In genomic region chr2:39119732-39120520, GRCh38 we compare ENCODE assay signal across 8 cellular contexts. TPM values are rescaled to one million over a fixed set of nuclear protein-coding genes. Genes with fewer than 3 reads are reported as not detected.
DNase-seq lines count a peak whose midpoint lies in the region; ATAC-seq, FAIRE-seq and TF ChIP-seq lines count a peak whose summit lies in the region.

No MANE protein-coding gene starts in this region.

- FAIRE-seq in K562 (lab: Jason Lieb, UNC): no peak

- intact Hi-C loops in K562 (cut with micrococcal nuclease): loop anchor here (5.0 to 10.0 kb wide), 3 partner anchors 173 to 368 kb away; partner anchors contain the start of genes MAP4K3 and SRSF7
- intact Hi-C loops in sigmoid colon (cut with DNase I): loop anchor here (1.0 to 10.0 kb wide), 3 partner anchors 58 to 395 kb away; no protein-coding TSS in a partner anchor

- 1% methylated on average over 26 of the region's 63 CpGs for whole genome bisulfite sequencing in K562 (ENCODE audit: insufficient coverage, low coverage, missing lambda C conversion rate)
- 0 to 1% methylated on average over 63 of the region's 63 CpGs for WGBS in sigmoid colon, 2 donors

- ATAC-seq in GM21723 (IDR thresholded peaks at IDR 0.05; ENCODE audit: unreplicated experiment) (peak; percentile 46), K562 (peak; percentile 59)

- H3K9me3 ChIP-seq in K562 (replicated peaks; ENCODE audit: control insufficient read depth, insufficient read depth, low read depth, low read length) (no peaks in the 10 kb centered on the region), sigmoid colon (no peaks in the 10 kb centered on the region)

- in situ Hi-C loops in KBM-7 (cut with MboI; ENCODE audit: low pct_unique_long_range_greater_than_20kb, low sequenced_read_pairs) (no loop called here), K562 (cut with MboI) (loop anchor here (10.0 kb wide), 1 partner anchor 105 kb away; no protein-coding TSS in a partner anchor)

- no peak for TF ChIP-seq EP300 in K562 (IDR thresholded peaks at IDR 0.05; ENCODE audit: low read length)
- TF ChIP-seq EP300 in sigmoid colon (IDR thresholded peaks at IDR 0.05): no peak

- H3K4me3 ChIP-seq in K562 (peak overlapping the region; percentile 79), iPS-11a (ENCODE audit: low read depth, low read length) (peak overlapping the region; percentile 67), sigmoid colon (peak overlapping the region; percentile 81 to 92 (median 87))

- CTCF ChIA-PET in K562 (lab: Yijun Ruan, JAX; ENCODE audit: low intra/inter-chr PET ratio): interaction anchor here (0.6 to 3.5 kb wide), 3 partner anchors 108 to 379 kb away, joined by 3 to 16 read pairs (median 12); no protein-coding TSS in a partner anchor

- TF ChIP-seq CTCF in K562 (IDR thresholded peaks at IDR 0.05 in 2 of 3, conservative IDR thresholded peaks at IDR 0.05 in 1 of 3; ENCODE audit: insufficient read depth in 2 of 3, low read depth in 1 of 3, low read length in 3 of 3): peak; percentile 35 to 66 (median 53); a peak in 4 of 6 replicates
- TF ChIP-seq CTCF in sigmoid colon (IDR thresholded peaks at IDR 0.05): no peak

- DNase-seq in GM03348 (ENCODE audit: low spot score) (peak; percentile 87), KBM-7 (peak; percentile 56), T-helper 22 cell (ENCODE audit: low read depth) (peak; percentile 35), K562 (ENCODE audit: extremely low read depth in 1 of 4, low spot score in 3 of 4) (peak in 3 of 4 experiments; percentile 22 to 81 (median 73)), sigmoid colon (peak; percentile 69), middle frontal gyrus (ENCODE audit: extremely low spot score, low spot score) (no peak)

- BruUV-seq in K562 (replicated peaks; lab: Mats Ljungman, UMichigan): no TSS peak

- H3K4me2 ChIP-seq in K562 (ENCODE audit: insufficient read depth, low read length): peak overlapping the region; percentile 86

- H4K20me1 ChIP-seq in K562 (replicated peaks; ENCODE audit: control insufficient read depth, insufficient read depth, low read length): no peaks in the 10 kb centered on the region

- peak overlapping the region; percentile 80 for H3K27ac ChIP-seq in K562 (ENCODE audit: extremely low read depth, low read depth, low read length)
- peak overlapping the region; percentile 91 to 97 (median 96) for H3K27ac ChIP-seq in sigmoid colon

- TF ChIP-seq POLR2A in K562 (conservative IDR thresholded peaks at IDR 0.05) (no peak), sigmoid colon (IDR thresholded peaks at IDR 0.05) (no peak)

- POLR2A ChIA-PET in K562 (lab: Yijun Ruan, JAX): interaction anchor here (0.5 to 2.1 kb wide), 13 partner anchors 10 to 744 kb away, joined by 3 to 12 read pairs (median 5); no protein-coding TSS in a partner anchor

- H2AFZ ChIP-seq in K562 (ENCODE audit: low read depth, low read length): peak overlapping the region; percentile 69

- peaks cover 75% of the 10 kb centered on the region for H3K79me2 ChIP-seq in K562 (ENCODE audit: control insufficient read depth, insufficient read depth, low read length)

- H3K36me3 ChIP-seq in K562 (ENCODE audit: control insufficient read depth, insufficient read depth, low read length) (peaks cover 20% of the 10 kb centered on the region; the same call in 2 of the 3 replicates), sigmoid colon (peaks cover 0 to 6% (median 0%) of the 10 kb centered on the region in 4 donors)

- H3K4me1 ChIP-seq in K562 (replicated peaks in 1 of 2; ENCODE audit: control insufficient read depth in 2 of 2, insufficient read depth in 2 of 2, low read length in 2 of 2) (peaks cover 28 to 30% of the 10 kb centered on the region in 2 experiments; a peak in 4 of 5 replicates), sigmoid colon (peaks cover 0 to 60% (median 52%) of the 10 kb centered on the region in 4 donors)

- no peaks in the 10 kb centered on the region for H3K9me1 ChIP-seq in K562 (ENCODE audit: control insufficient read depth, insufficient read depth, low read length)

- no peaks in the 10 kb centered on the region for H3K27me3 ChIP-seq in K562 (ENCODE audit: control insufficient read depth in 2 of 2, insufficient read depth in 2 of 2, low read length in 2 of 2)
- H3K27me3 ChIP-seq in sigmoid colon: no peaks in the 10 kb centered on the region

- H3K9ac ChIP-seq in K562 (ENCODE audit: insufficient read depth in 1 of 2, low read depth in 2 of 2, low read length in 2 of 2): peak overlapping the region; percentile 76 to 97

- TF ChIP-seq RAD21 in K562 (CRISPR knock-in tag; conservative IDR thresholded peaks at IDR 0.05 in 1 of 2, IDR thresholded peaks at IDR 0.05 in 1 of 2): peak; percentile 57 to 74

TF ChIP-seq in K562, 482 proteins besides CTCF, POLR2A, EP300 and RAD21 (continues in another document):
- 0 out of 2 replicates have a peak, but pooled peaks have one; percentile 29 for TF ChIP-seq ZNF511 (CRISPR knock-in tag; IDR thresholded peaks at IDR 0.05)
- TF ChIP-seq ZNF253 (CRISPR knock-in tag; conservative IDR thresholded peaks at IDR 0.05): no peak
- no peak for TF ChIP-seq ZNF668 (CRISPR knock-in tag; IDR thresholded peaks at IDR 0.05)
- TF ChIP-seq ZFX (CRISPR knock-in tag; IDR thresholded peaks at IDR 0.05): peak; percentile 69
- TF ChIP-seq MBD2 (IDR thresholded peaks at IDR 0.05; ENCODE audit: borderline replicate concordance, low read depth): no peak
- no peak for TF ChIP-seq SMARCA4 (IDR thresholded peaks at IDR 0.05)
- TF ChIP-seq NKRF (IDR thresholded peaks at IDR 0.05; ENCODE audit: borderline replicate concordance): no peak; the same call in 1 of the 2 replicates
- TF ChIP-seq PHB2 (IDR thresholded peaks at IDR 0.05; ENCODE audit: low read depth): no peak
- TF ChIP-seq ZBTB8A (IDR thresholded peaks at IDR 0.05; ENCODE audit: partially characterized antibody): no peak
- peak in 2 of 3 experiments; percentile 27 to 48 for TF ChIP-seq YY1 (IDR thresholded peaks at IDR 0.05; ENCODE audit: borderline replicate concordance in 1 of 3, control insufficient read depth in 1 of 3, extremely low read depth in 1 of 3, insufficient read depth in 3 of 3, insufficient read length in 1 of 3, insufficient replicate concordance in 2 of 3, low read depth in 1 of 3, low read length in 2 of 3)
- TF ChIP-seq MCM2 (IDR thresholded peaks at IDR 0.05; ENCODE audit: low read depth): no peak
- no peak for TF ChIP-seq MEIS2 (IDR thresholded peaks at IDR 0.05; ENCODE audit: partially characterized antibody)
- TF ChIP-seq ZKSCAN1 (IDR thresholded peaks at IDR 0.05; ENCODE audit: low read depth, low read length): no peak
- TF ChIP-seq CHD1 (IDR thresholded peaks at IDR 0.05; ENCODE audit: low read length): peak; percentile 34
- TF ChIP-seq SMARCE1 (IDR thresholded peaks at IDR 0.05): 0 out of 2 replicates have a peak, but pooled peaks have one; percentile 16
- TF ChIP-seq CBFA2T3 (IDR thresholded peaks at IDR 0.05): no peak
- TF ChIP-seq ZNF780A (CRISPR knock-in tag; IDR thresholded peaks at IDR 0.05): no peak
- TF ChIP-seq ARID2 (IDR thresholded peaks at IDR 0.05): no peak
- no peak for TF ChIP-seq ZBED1 (IDR thresholded peaks at IDR 0.05)
- TF ChIP-seq FOXA1 (IDR thresholded peaks at IDR 0.05; ENCODE audit: borderline replicate concordance): no peak

RNA-seq across cellular contexts. Expression of gene SOS1, which starts 0.9 kb away (rescaled TPM):
- total RNA-seq in K562 (2011; cell fraction: chromatin; rRNA removed; ENCODE audit: low replicate concordance): 26.1 and 163 TPM in 2 replicates
- total RNA-seq in K562 (2011; cell fraction: nucleolus; rRNA removed): 8.8 and 15.8 TPM in 2 replicates
- 38.1 and 53.0 TPM in 2 replicates for total RNA-seq in K562 (2011; cell fraction: nucleoplasm; rRNA removed)
- total RNA-seq in K562 (2014; rRNA removed) (6.3 and 7.6 TPM in 2 replicates), K562 (2014; rRNA removed; fragmentation: Illumina TruSeq; extraction: Trizol) (16.3 and 17.9 TPM in 2 replicates), K562 (2015; rRNA removed; fragmentation: Illumina TruSeq; extraction: Trizol) (20.1 and 21.6 TPM in 2 replicates), K562 (2021) (23.1 and 23.8 TPM in 2 replicates), sigmoid colon (10 to 100 TPM; 30.8 to 72.0 (median 35.8) TPM)
- polyA plus RNA-seq in K562 (2011; rRNA removed) (27.1 and 27.9 TPM in 2 replicates), K562 (2014; fragmentation: Illumina TruSeq; extraction: Trizol) (24.5 and 26.8 TPM in 2 replicates), K562 (2014; fragmentation: Nextera tagmentation; extraction: Ambion mirVana) (1 to 10 TPM; 2.5 to 4.0 TPM), K562 (2014; rRNA removed) (10.9 and 12.1 TPM in 2 replicates), sigmoid colon (1 to 10 TPM; 5.4 to 9.8 (median 9.2) TPM)
- 16.0 and 30.7 TPM in 2 replicates for polyA plus RNA-seq in K562 (2011; cell fraction: cytosol; rRNA removed)
- 61.3 and 78.0 TPM in 2 replicates for polyA plus RNA-seq in K562 (2011; cell fraction: nucleus; rRNA removed)
- polyA plus RNA-seq in K562 (2012): 13.2 and 16.3 TPM in 2 replicates
- 80.6 and 96.0 TPM in 2 replicates for polyA minus RNA-seq in K562 (2011; rRNA and poly(A)+ RNA removed)
- 15.1 and 17.0 TPM in 2 replicates for polyA minus RNA-seq in K562 (2011; cell fraction: cytosol; rRNA and poly(A)+ RNA removed)
- 52.2 and 93.1 TPM in 2 replicates for polyA minus RNA-seq in K562 (2011; cell fraction: nucleus; rRNA and poly(A)+ RNA removed)

Comparison
In these comparisons a context has a peak if more than half of its experiments do, and no peak if none do; other contexts are left out.
1. CTCF ChIP-seq: peak in K562 (3 of 3); none in sigmoid colon (0 of 4).
2. Peak in every context shown above with its lines, with median percentiles within 50 percentile points of each other: H3K4me3 ChIP-seq.